1 cellular context compared by ENCODE assay signal in genomic region chr13:35702316-35702715, GRCh38.
TF ChIP-seq lines count a peak whose summit lies in the region.

No MANE protein-coding gene starts in this region.

TF ChIP-seq in IMR-90, 13 proteins besides CTCF, POLR2A, EP300 and RAD21 (continued from another document):
- no peak for TF ChIP-seq USF2 (IDR thresholded peaks at IDR 0.05; ENCODE audit: low read depth, low read length)
- no peak for TF ChIP-seq CHD1 (IDR thresholded peaks at IDR 0.05; ENCODE audit: low read depth, low read length)
- no peak for TF ChIP-seq RCOR1 (IDR thresholded peaks at IDR 0.05; ENCODE audit: insufficient replicate concordance, low read length)
- TF ChIP-seq NFE2L2 (IDR thresholded peaks at IDR 0.05; ENCODE audit: low read depth, low read length): no peak
- no peak for TF ChIP-seq MAFK (IDR thresholded peaks at IDR 0.05; ENCODE audit: low read depth, low read length)
- no peak for TF ChIP-seq MAZ (IDR thresholded peaks at IDR 0.05; ENCODE audit: borderline replicate concordance, low read depth, low read length)
- TF ChIP-seq BHLHE40 (IDR thresholded peaks at IDR 0.05; ENCODE audit: low read depth, low read length): no peak
TF ChIP-seq in IMR-90: peak in this region for 0.
